In genomic region chr4:58313444-58313843, GRCh38 we compare ENCODE assay signal across 23 cellular contexts.
DNase-seq lines count a peak whose midpoint lies in the region; ATAC-seq and TF ChIP-seq lines count a peak whose summit lies in the region.
"Had no signal": no experiment of that assay in that cellular context is flagged by ENCODE, and none has a peak within 500 bp of the region (broad histone marks: within the 10 kb centered on the region; RNA-seq: fewer than 3 reads in every experiment).

No MANE protein-coding gene starts in this region.

- H3K9me3 ChIP-seq in SU-DHL-6 (ENCODE audit: insufficient read depth, low read length), result no peaks in the 10 kb centered on the region
- H3K9me3 ChIP-seq: A549, BLaER1 had no signal

- POLR2A ChIA-PET in activated CD4-positive, alpha-beta memory T cell treated with anti-CD3 and anti-CD28 coated beads, Interleukin-2, amount 10 ng/mL, durations not matched to agents 7 days and 5 days (lab: Charles Lee), result no interaction called here

- CTCF ChIA-PET in activated CD4-positive, alpha-beta memory T cell treated with anti-CD3 and anti-CD28 coated beads, Interleukin-2, amount 10 ng/mL, durations not matched to agents 7 days and 5 days (lab: Charles Lee), result no interaction called here

- H3K36me3 Mint-ChIP-seq in activated CD4-positive, alpha-beta memory T cell treated with anti-CD3 and anti-CD28 coated beads, Interleukin-2, amount 10 ng/mL, durations not matched to agents 7 days and 5 days (ENCODE audit: low read depth), result no peaks in the 10 kb centered on the region
- H3K36me3 Mint-ChIP-seq: CD14-positive monocyte; CD4-positive, alpha-beta memory T cell; CD4-positive, CD25-positive, alpha-beta regulatory T cell; CD8-positive, alpha-beta memory T cell had no signal

- no peak overlapping the region for H3K4me2 ChIP-seq in SU-DHL-6 (ENCODE audit: low read depth, low read length, poor library complexity, severe bottlenecking)
- H3K4me2 ChIP-seq: A549, BLaER1 had no signal

- H3K27ac Mint-ChIP-seq in activated CD4-positive, alpha-beta memory T cell treated with anti-CD3 and anti-CD28 coated beads, Interleukin-2, amount 10 ng/mL, durations not matched to agents 7 days and 5 days, result no peak overlapping the region
- H3K27ac Mint-ChIP-seq: B cell; CD14-positive monocyte; CD4-positive, alpha-beta memory T cell; CD4-positive, CD25-positive, alpha-beta regulatory T cell; CD8-positive, alpha-beta memory T cell had no signal

- H3F3A ChIP-seq in SU-DHL-6 (ENCODE audit: insufficient read depth), result no peaks in the 10 kb centered on the region

- no peaks in the 10 kb centered on the region for H3K9me2 ChIP-seq in SU-DHL-6 (replicated peaks; ENCODE audit: insufficient read depth, low read length)

- H3K4me1 Mint-ChIP-seq in activated CD4-positive, alpha-beta memory T cell treated with anti-CD3 and anti-CD28 coated beads, Interleukin-2, amount 10 ng/mL, durations not matched to agents 7 days and 5 days, result no peaks in the 10 kb centered on the region
- H3K4me1 Mint-ChIP-seq: B cell; CD14-positive monocyte; CD4-positive, alpha-beta memory T cell; CD4-positive, CD25-positive, alpha-beta regulatory T cell; CD8-positive, alpha-beta memory T cell had no signal

- DNase-seq in LNCaP clone FGC (ENCODE audit: low read depth), result peak; percentile 67
- DNase-seq in stimulated activated CD4-positive, alpha-beta T cell treated with anti-CD3 and anti-CD28 coated beads, Interleukin-4, amount 100 ng/mL, for 4 hours, result no peak
- no peak for DNase-seq in activated CD4-positive, alpha-beta memory T cell treated with anti-CD3 and anti-CD28 coated beads, Interleukin-2, amount 10 ng/mL, durations not matched to agents 7 days and 5 days
- DNase-seq: AML-193; C1 segment of cervical spinal cord; CD4-positive, alpha-beta memory T cell; CD4-positive, CD25-positive, alpha-beta regulatory T cell; CD8-positive, alpha-beta memory T cell; COR-L47; DMS 273 treated with DMSO at 0.1 percent for 48 hours; DMS153; DMS53; DMS79; DND-41; EL; GDM1 had no signal

- no peaks in the 10 kb centered on the region for H3K27me3 ChIP-seq in SU-DHL-6 (ENCODE audit: low read length)
- H3K27me3 ChIP-seq: BLaER1 had no signal

- H3K4me3 Mint-ChIP-seq in activated CD4-positive, alpha-beta memory T cell treated with anti-CD3 and anti-CD28 coated beads, Interleukin-2, amount 10 ng/mL, durations not matched to agents 7 days and 5 days, result no peak overlapping the region
- H3K4me3 Mint-ChIP-seq: B cell; CD14-positive monocyte; CD4-positive, alpha-beta memory T cell; CD4-positive, CD25-positive, alpha-beta regulatory T cell; CD8-positive, alpha-beta memory T cell had no signal

- H3K27me3 Mint-ChIP-seq in activated CD4-positive, alpha-beta memory T cell treated with anti-CD3 and anti-CD28 coated beads, Interleukin-2, amount 10 ng/mL, durations not matched to agents 7 days and 5 days, result no peaks in the 10 kb centered on the region
- H3K27me3 Mint-ChIP-seq: B cell; CD4-positive, alpha-beta memory T cell; CD4-positive, CD25-positive, alpha-beta regulatory T cell; CD8-positive, alpha-beta memory T cell had no signal

- TF ChIP-seq CTCF in LNCaP clone FGC (IDR thresholded peaks at IDR 0.05; ENCODE audit: control insufficient read depth, extremely low read depth, insufficient read depth) (no peak), SU-DHL-6 (IDR thresholded peaks at IDR 0.05; ENCODE audit: insufficient read depth, low read length, poor library complexity, severe bottlenecking) (no peak)

- TF ChIP-seq POLR2A in GM18505 (IDR thresholded peaks at IDR 0.05; ENCODE audit: borderline replicate concordance, extremely low read depth, insufficient read depth, insufficient read length), result no peak

- peaks cover 4% of the 10 kb centered on the region for H3K9me3 Mint-ChIP-seq in activated CD4-positive, alpha-beta memory T cell treated with anti-CD3 and anti-CD28 coated beads, Interleukin-2, amount 10 ng/mL, durations not matched to agents 7 days and 5 days

- no peaks in the 10 kb centered on the region for H3K36me3 ChIP-seq in SU-DHL-6 (ENCODE audit: low read length)
- H3K36me3 ChIP-seq: BLaER1 had no signal

- H2AFZ ChIP-seq in SU-DHL-6 (ENCODE audit: low read depth, low read length, severe bottlenecking), result peak overlapping the region; percentile 34

- H4K20me1 ChIP-seq in SU-DHL-6 (ENCODE audit: low read depth, low read length), result no peaks in the 10 kb centered on the region
- H4K20me1 ChIP-seq: BLaER1 had no signal

- no peaks in the 10 kb centered on the region for H3K79me2 ChIP-seq in SU-DHL-6 (ENCODE audit: insufficient read depth, low read length)

- ATAC-seq in GM18505 (IDR thresholded peaks at IDR 0.05; ENCODE audit: unreplicated experiment), result no peak
- ATAC-seq: A549, GM12878 had no signal

- H3K4me3 ChIP-seq in LNCaP clone FGC (ENCODE audit: low read depth, low read length), result no peak overlapping the region; the same call in 1 of the 2 replicates
- no peak overlapping the region for H3K4me3 ChIP-seq in SU-DHL-6 (ENCODE audit: insufficient read depth, low read length, poor library complexity, severe bottlenecking)
- H3K4me3 ChIP-seq: A549, BLaER1, GM12878 had no signal

- no peak overlapping the region for H3K27ac ChIP-seq in SU-DHL-6 (ENCODE audit: low read depth, low read length)
- H3K27ac ChIP-seq: A549, BLaER1 had no signal

- H3K9ac ChIP-seq in SU-DHL-6 (ENCODE audit: low read length), result no peak overlapping the region
- H3K9ac ChIP-seq: BLaER1 had no signal
